ENCODE assay signal across 19 cellular contexts in genomic region chr1:43861337-43861736, GRCh38.
DNase-seq lines count a peak whose midpoint lies in the region; ATAC-seq and TF ChIP-seq lines count a peak whose summit lies in the region.
"Had no signal": no experiment of that assay in that cellular context is flagged by ENCODE, and none has a peak within 500 bp of the region (broad histone marks: within the 10 kb centered on the region; RNA-seq: fewer than 3 reads in every experiment).

No MANE protein-coding gene starts in this region.

- DNase-seq in A673 (ENCODE audit: low spot score) (peak; percentile 46), NCI-H226 (peak; percentile 48), dermis blood vessel endothelial cell (peak; percentile 74), kidney tubule cell (ENCODE audit: low spot score) (peak; percentile 23), inferior parietal cortex (ENCODE audit: extremely low spot score) (no peak)
- no peak for DNase-seq in activated CD4-positive, alpha-beta T cell treated with anti-CD3 and anti-CD28 coated beads, Interleukin-2, amount 50 U/mL, for 1 hour
- DNase-seq in activated CD4-positive, alpha-beta T cell treated with anti-CD3 and anti-CD28 coated beads, Interleukin-2, amount 50 U/mL, for 4 hours, result no peak
- DNase-seq: ACHN; CD4-positive, alpha-beta T cell; mesendoderm; NCI-H1436; NCI-H2227 treated with DMSO at 0.1 percent for 48 hours; stimulated activated CD4-positive, alpha-beta T cell treated with anti-CD3 and anti-CD28 coated beads, Interleukin-15, amount 100 ng/mL, for 24 hours; stimulated activated naive CD8-positive, alpha-beta T cell treated with anti-CD3 and anti-CD28 coated beads, Interleukin-15, Interleukin-2, amounts not matched to agents 100 U/mL and 50 U/mL, for 24 hours; T-helper 1 cell; trophoblast cell had no signal

- H3K9me3 ChIP-seq in A673 (ENCODE audit: low read depth, low read length, poor library complexity, severe bottlenecking), result no peaks in the 10 kb centered on the region
- H3K9me3 ChIP-seq: heart left ventricle had no signal

- no peaks in the 10 kb centered on the region for H3K36me3 ChIP-seq in A673 (ENCODE audit: insufficient read depth, low read length, poor library complexity, severe bottlenecking)

- peak overlapping the region; percentile 46 for H3K27ac ChIP-seq in A673 (ENCODE audit: low read depth, low read length, poor library complexity, severe bottlenecking)
- H3K27ac ChIP-seq: VCaP had no signal

- CTCF ChIA-PET in A673 (lab: Charles Lee), result no interaction called here

- intact Hi-C loops in A673 (cut with micrococcal nuclease; ENCODE audit: unreplicated experiment), result loop anchor here (2.0 kb wide), 1 partner anchor 73 kb away; no protein-coding TSS in a partner anchor

- H3K4me1 ChIP-seq in A673 (ENCODE audit: insufficient read depth, low read length, poor library complexity, severe bottlenecking), result peaks cover 44% of the 10 kb centered on the region

- no TSS peak for BruUV-seq in A673 (replicated peaks; lab: Mats Ljungman, UMichigan)

- H3K27me3 ChIP-seq in A673 (replicated peaks; ENCODE audit: insufficient read depth, low read depth, low read length, poor library complexity), result no peaks in the 10 kb centered on the region
- H3K27me3 ChIP-seq: heart left ventricle had no signal

- POLR2A ChIA-PET in A673 (lab: Charles Lee; ENCODE audit: low non-redundant PET), result interaction anchor here (1.2 kb wide), 1 partner anchor 33 kb away, joined by 5 read pairs; no protein-coding TSS in a partner anchor

- H3K4me3 ChIP-seq in A673 (ENCODE audit: low read depth, low read length, poor library complexity, severe bottlenecking), result no peak overlapping the region
- H3K4me3 ChIP-seq: heart left ventricle had no signal

- TF ChIP-seq CTCF in A673 (conservative IDR thresholded peaks at IDR 0.05; ENCODE audit: low read depth, low read length), result no peak

- no peak for ATAC-seq in GM19324 (IDR thresholded peaks at IDR 0.05; ENCODE audit: low FRiP score, unreplicated experiment)
- ATAC-seq: stimulated activated naive CD8-positive, alpha-beta T cell treated with anti-CD3 and anti-CD28 coated beads, Interleukin-15, Interleukin-2, amounts not matched to agents 100 U/mL and 50 U/mL, for 24 hours had no signal

Comparison
In these comparisons a context has a peak if more than half of its experiments do, and no peak if none do; other contexts are left out.
1. DNase-seq: peak in A673 (single experiment), NCI-H226 (single experiment), dermis blood vessel endothelial cell (single experiment) and kidney tubule cell (single experiment); none in activated CD4-positive, alpha-beta T cell treated with anti-CD3 and anti-CD28 coated beads, Interleukin-2, amount 50 U/mL, for 1 hour (single experiment), activated CD4-positive, alpha-beta T cell treated with anti-CD3 and anti-CD28 coated beads, Interleukin-2, amount 50 U/mL, for 4 hours (0 of 2) and inferior parietal cortex (single experiment).